22 cellular contexts compared by ENCODE assay signal in the genomic region with DNA sequence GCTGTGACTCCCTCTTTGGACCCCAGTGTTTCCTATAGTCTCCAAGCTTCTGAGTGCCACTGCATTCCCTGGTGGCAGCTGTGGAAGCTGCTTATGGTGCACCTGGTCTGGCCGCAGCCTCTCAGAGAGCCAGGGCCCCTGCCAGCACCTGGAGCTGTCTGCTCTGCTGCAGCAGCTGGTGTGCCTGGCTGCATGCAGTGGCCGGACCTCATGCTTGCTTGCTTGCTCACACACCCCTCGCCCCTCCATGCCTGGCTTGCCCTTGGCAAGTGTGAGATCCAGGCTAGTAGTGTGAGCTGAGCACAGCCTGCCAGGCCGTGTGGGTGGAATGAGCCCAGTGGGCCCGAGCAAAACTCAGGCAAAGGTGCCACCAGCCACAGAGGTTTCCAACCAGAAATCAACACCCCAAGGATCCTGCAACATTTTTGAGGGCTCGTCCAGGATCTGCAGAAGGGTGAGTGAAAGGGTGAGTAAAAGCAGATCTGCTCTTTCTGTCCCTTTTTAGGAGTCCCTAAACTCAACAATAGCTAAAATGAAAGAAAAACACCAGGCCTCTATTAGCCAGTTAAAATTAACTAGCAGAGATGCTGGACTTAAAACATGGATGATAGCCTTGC. TPM values are rescaled to one million over a fixed set of nuclear protein-coding genes. Genes with fewer than 3 reads are reported as not detected.
"Had no signal": no experiment of that assay in that cellular context is flagged by ENCODE, and none has a peak within 500 bp of the region (broad histone marks: within the 10 kb centered on the region; RNA-seq: fewer than 3 reads in every experiment).

No MANE protein-coding gene starts in this region.

- H3K9me3 ChIP-seq: testis had no signal

- H3K36me3 ChIP-seq: esophagus muscularis mucosa, gastroesophageal sphincter, heart left ventricle, left lung, pancreas, stomach, upper lobe of left lung, WERI-Rb-1 had no signal

- H3K4me2 ChIP-seq: smooth muscle cell had no signal

- H3K4me1 ChIP-seq: esophagus muscularis mucosa, gastroesophageal sphincter, heart left ventricle, left lung, pancreas, stomach, testis, upper lobe of left lung had no signal

- H3K27ac ChIP-seq: esophagus muscularis mucosa, gastroesophageal sphincter, heart left ventricle, left lung, pancreas, stomach, testis, upper lobe of left lung, WERI-Rb-1 had no signal

- H3K4me3 ChIP-seq: esophagus muscularis mucosa, gastroesophageal sphincter, heart left ventricle, left lung, pancreas, smooth muscle cell, stomach, testis, upper lobe of left lung had no signal

- H3K27me3 ChIP-seq: esophagus muscularis mucosa, gastroesophageal sphincter, heart left ventricle, left lung, pancreas, stomach, testis, upper lobe of left lung had no signal

- DNase-seq: activated CD4-positive, alpha-beta T cell treated with anti-CD3 and anti-CD28 coated beads for 1 hour; activated CD4-positive, alpha-beta T cell treated with anti-CD3 and anti-CD28 coated beads, Interleukin-2, amount 50 U/mL, for 48 hours; activated CD8-positive, alpha-beta memory T cell treated with anti-CD3 and anti-CD28 coated beads, Interleukin-2, amount 10 ng/mL, durations not matched to agents 7 days and 5 days; activated naive CD4-positive, alpha-beta T cell treated with anti-CD3 and anti-CD28 coated beads, Interleukin-2, amount 10 ng/mL, durations not matched to agents 7 days and 5 days; effector memory CD4-positive, alpha-beta T cell; heart left ventricle; kidney; left lung; stimulated activated CD4-positive, alpha-beta T cell treated with anti-CD3 and anti-CD28 coated beads, Interleukin-4, amount 100 ng/mL, for 24 hours; stomach; T-helper 2 cell; testis; WERI-Rb-1 had no signal

RNA-seq across cellular contexts. Expression of gene ACER1, which starts 46.0 kb away (rescaled TPM):
- total RNA-seq: astrocyte, cerebellum, endothelial cell of umbilical vein, esophagus muscularis mucosa, gastroesophageal sphincter, heart left ventricle, kidney, left lung, pancreas, sciatic nerve, smooth muscle cell, upper lobe of left lung had no signal
- polyA plus RNA-seq: heart left ventricle, pancreas, smooth muscle cell had no signal
